8 cellular contexts compared by ENCODE assay signal in the genomic region with DNA sequence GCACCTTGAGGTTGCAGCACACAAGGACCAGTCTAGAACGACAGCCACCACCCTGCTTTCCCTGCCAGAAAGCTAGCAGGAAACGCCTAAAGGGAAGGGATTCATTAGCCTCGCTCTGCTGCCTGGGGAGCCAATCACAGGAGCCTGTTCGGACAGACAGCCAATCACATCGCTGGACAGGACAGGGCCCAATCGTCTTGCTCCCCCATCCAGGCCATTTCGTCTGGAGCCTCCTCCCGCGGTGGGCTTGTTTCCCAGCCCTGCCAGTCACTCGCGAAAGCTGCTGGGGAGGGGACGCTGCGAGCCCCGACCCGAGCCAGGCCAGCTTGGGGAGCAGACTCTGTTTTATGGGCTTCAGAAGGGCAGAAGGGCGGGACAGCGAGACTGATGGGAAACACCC.
DNase-seq lines count a peak whose midpoint lies in the region; ATAC-seq, FAIRE-seq and TF ChIP-seq lines count a peak whose summit lies in the region.

No MANE protein-coding gene starts in this region.

- CTCF ChIA-PET in IMR-90 (lab: Yijun Ruan, JAX), result no interaction called here

- H3K4me3 ChIP-seq in IMR-90 (ENCODE audit: insufficient read depth, low read depth, low read length), result no peak overlapping the region
- H3K4me3 ChIP-seq in SK-N-MC, result peak overlapping the region; percentile 78
- H3K4me3 ChIP-seq in pancreas, result peak overlapping the region in 2 of 4 donors; percentile 17 to 30

- BruUV-seq in IMR-90 (replicated peaks; lab: Mats Ljungman, UMichigan), result no TSS peak

- H3K14ac ChIP-seq in IMR-90 (replicated peaks; ENCODE audit: low read depth, low read length), result no peak overlapping the region

- H4K20me1 ChIP-seq in IMR-90 (ENCODE audit: insufficient read depth, low read length), result no peaks in the 10 kb centered on the region

- H2AFZ ChIP-seq in IMR-90 (replicated peaks; ENCODE audit: low read length, poor library complexity), result peak overlapping the region; percentile 53

- H3K18ac ChIP-seq in IMR-90 (ENCODE audit: low read depth, low read length), result no peak overlapping the region

- H3K9ac ChIP-seq in IMR-90 (ENCODE audit: low read depth, low read length), result no peak overlapping the region
- no peak overlapping the region for H3K9ac ChIP-seq in SK-N-MC (ENCODE audit: insufficient read length)

- ATAC-seq in IMR-90 (ENCODE audit: low read depth) (no peak), pancreas (peak; percentile 96 to 99 (median 98)), HG03565 (IDR thresholded peaks at IDR 0.05; ENCODE audit: unreplicated experiment) (no peak), GM19452 (IDR thresholded peaks at IDR 0.05; ENCODE audit: unreplicated experiment) (no peak), GM18867 (IDR thresholded peaks at IDR 0.05; ENCODE audit: unreplicated experiment) (no peak)

- H3K4ac ChIP-seq in IMR-90 (ENCODE audit: low read depth, low read length), result no peak overlapping the region

- H3K23ac ChIP-seq in IMR-90 (ENCODE audit: low read depth, low read length), result no peak overlapping the region

- H2BK20ac ChIP-seq in IMR-90 (ENCODE audit: low read depth, low read length), result no peak overlapping the region

- no peak for TF ChIP-seq RAD21 in IMR-90 (IDR thresholded peaks at IDR 0.05; ENCODE audit: low read length)

- TF ChIP-seq POLR2A in IMR-90 (IDR thresholded peaks at IDR 0.05; ENCODE audit: low read depth, low read length), result no peak

- no peak overlapping the region for H2BK5ac ChIP-seq in IMR-90 (ENCODE audit: low read depth, low read length, poor library complexity, severe bottlenecking)

- no peaks in the 10 kb centered on the region for H3K27me3 ChIP-seq in IMR-90 (ENCODE audit: control insufficient read depth, insufficient read depth, low read length)
- no peaks in the 10 kb centered on the region for H3K27me3 ChIP-seq in pancreas

- no peak overlapping the region for H4K8ac ChIP-seq in IMR-90 (ENCODE audit: low read depth in 2 of 2, low read length in 2 of 2)

- no peaks in the 10 kb centered on the region for H3K79me1 ChIP-seq in IMR-90 (ENCODE audit: low read depth in 1 of 2, low read length in 2 of 2)

- TF ChIP-seq CTCF in IMR-90 (conservative IDR thresholded peaks at IDR 0.05; ENCODE audit: low read depth, low read length) (no peak), pancreas (IDR thresholded peaks at IDR 0.05) (no peak)

- no peak overlapping the region for H2AK9ac ChIP-seq in IMR-90 (replicated peaks; ENCODE audit: low read depth, low read length, poor library complexity)

- H3K4me1 ChIP-seq in IMR-90 (ENCODE audit: control insufficient read depth, insufficient read depth, low read length) (no peaks in the 10 kb centered on the region), pancreas (no peaks in the 10 kb centered on the region)

- WGBS in IMR-90 (ENCODE audit: extremely low coverage in 2 of 2, insufficient read length in 1 of 2), 2 experiments, result 0% methylated on average over 1 of the region's 17 CpGs; no CpG with 5 or more reads in 1 of the 2 experiments
- WGBS in pancreas, 2 donors, result 6 to 23% methylated on average over 17 of the region's 17 CpGs

- no peak overlapping the region for H2BK120ac ChIP-seq in IMR-90 (ENCODE audit: low read depth, low read length)

- no peaks in the 10 kb centered on the region for H3K36me3 ChIP-seq in IMR-90 (ENCODE audit: control insufficient read depth, insufficient read depth, low read length)
- H3K36me3 ChIP-seq in SK-N-MC (ENCODE audit: insufficient read depth, low read length), result no peaks in the 10 kb centered on the region
- no peaks in the 10 kb centered on the region for H3K36me3 ChIP-seq in pancreas

- in situ Hi-C loops in IMR-90 (cut with MboI; ENCODE audit: low sequenced_read_pairs), result no loop called here

- H3K56ac ChIP-seq in IMR-90 (ENCODE audit: extremely low read depth, insufficient read depth, low read length), result no peak overlapping the region

- intact Hi-C loops in IMR-90 (cut with micrococcal nuclease), result no loop called here
- intact Hi-C loops in cardiac septum (cut with DNase I), result loop anchor here (5.0 kb wide), 1 partner anchor 71 kb away; no protein-coding TSS in a partner anchor
- intact Hi-C loops in pancreas (cut with DNase I), result no loop called here

- no peak overlapping the region for H2BK15ac ChIP-seq in IMR-90 (ENCODE audit: low read depth, low read length)

- dilution Hi-C loops in IMR-90 (cut with HindIII; ENCODE audit: low sequenced_read_pairs, unreplicated experiment), result no loop called here

- H3K27ac ChIP-seq in IMR-90 (ENCODE audit: insufficient read depth, low read length) (no peak overlapping the region), SK-N-MC (no peak overlapping the region), pancreas (no peak overlapping the region)

- H4K91ac ChIP-seq in IMR-90 (ENCODE audit: insufficient read depth, low read depth, low read length), result no peak overlapping the region

- POLR2A ChIA-PET in IMR-90 (lab: Charles Lee; ENCODE audit: unreplicated experiment), result no interaction called here

- no peak overlapping the region for H4K5ac ChIP-seq in IMR-90 (ENCODE audit: low read depth, low read length)

- no peaks in the 10 kb centered on the region for H3K9me1 ChIP-seq in IMR-90 (ENCODE audit: insufficient read depth, low read length)

- no peak overlapping the region for H3K4me2 ChIP-seq in IMR-90 (ENCODE audit: low read depth, low read length)

- no peak overlapping the region for H2AK5ac ChIP-seq in IMR-90 (ENCODE audit: low read depth, low read length)

- no peak for FAIRE-seq in pancreas (lab: Jason Lieb, UNC)

- H3K9me3 ChIP-seq in IMR-90 (ENCODE audit: control insufficient read depth, insufficient read depth, low read length) (no peaks in the 10 kb centered on the region), SK-N-MC (ENCODE audit: low read depth, low read length) (no peaks in the 10 kb centered on the region), pancreas (no peaks in the 10 kb centered on the region)

- no peak for DNase-seq in IMR-90
- peak; percentile 55 for DNase-seq in SK-N-MC (ENCODE audit: low read depth, low spot score)
- DNase-seq in cardiac septum (ENCODE audit: low spot score), result peak; percentile 92
- DNase-seq in pancreas, result peak; percentile 53 to 73 (median 63)
- no peak for DNase-seq in activated CD8-positive, alpha-beta memory T cell treated with anti-CD3 and anti-CD28 coated beads for 24 hours

TF ChIP-seq in IMR-90, 13 proteins besides CTCF, POLR2A, EP300 and RAD21:
- TF ChIP-seq CHD1 (IDR thresholded peaks at IDR 0.05; ENCODE audit: low read depth, low read length) (no peak), FOS (IDR thresholded peaks at IDR 0.05; ENCODE audit: low read depth, low read length) (no peak), CEBPB (IDR thresholded peaks at IDR 0.05; ENCODE audit: low read depth, low read length) (no peak)
TF ChIP-seq in IMR-90: peak in this region for 0.

Comparison
In these comparisons a context has a peak if more than half of its experiments do, and no peak if none do; other contexts are left out.
1. ATAC-seq: peak in pancreas (4 of 4); none in IMR-90 (single experiment), HG03565 (single experiment), GM19452 (single experiment) and GM18867 (single experiment).
2. DNase-seq: peak in SK-N-MC (single experiment), cardiac septum (single experiment) and pancreas (6 of 6); none in IMR-90 (single experiment) and activated CD8-positive, alpha-beta memory T cell treated with anti-CD3 and anti-CD28 coated beads for 24 hours (single experiment).